Comparison of ENCODE assay signal across 10 cellular contexts in genomic region chr16:4324871-4325740, GRCh38. TPM values are rescaled to one million over a fixed set of nuclear protein-coding genes. Genes with fewer than 3 reads are reported as not detected.
DNase-seq lines count a peak whose midpoint lies in the region; ATAC-seq and TF ChIP-seq lines count a peak whose summit lies in the region.
"Had no signal": no experiment of that assay in that cellular context is flagged by ENCODE, and none has a peak within 500 bp of the region (broad histone marks: within the 10 kb centered on the region; RNA-seq: fewer than 3 reads in every experiment).

No MANE protein-coding gene starts in this region.

- POLR2A ChIA-PET in HEK293 (lab: Yijun Ruan, JAX), result interaction anchor here (0.6 kb wide), 1 partner anchor 473 kb away, joined by 3 read pairs; no protein-coding TSS in a partner anchor

- no peak for TF ChIP-seq CTCF in HEK293 (tag by site-specific recombination; IDR thresholded peaks at IDR 0.05)
- no peak for TF ChIP-seq CTCF in left lung (IDR thresholded peaks at IDR 0.05)

- peak overlapping the region; percentile 33 to 42 for H3K9ac ChIP-seq in stomach smooth muscle (ENCODE audit: low read length in 2 of 2)

- DNase-seq in SKM-1 (lab: John Stamatoyannopoulos, UW; ENCODE audit: unreplicated experiment) (peak; percentile 34), left lung (no peak), H7 (no peak), NCI-H82 treated with DMSO at 0.1 percent for 48 hours (lab: John Stamatoyannopoulos, UW; ENCODE audit: unreplicated experiment) (no peak), GF-D8 (lab: John Stamatoyannopoulos, UW) (no peak)
- DNase-seq in activated T-cell treated with anti-CD3 and anti-CD28 coated beads, Interleukin-2, amount 50 U/mL, for 4 hours, result no peak
- DNase-seq: NCI-H1694 treated with DMSO at 0.1 percent for 48 hours had no signal

- no peaks in the 10 kb centered on the region for H3K36me3 ChIP-seq in HEK293 (ENCODE audit: control insufficient read depth in 2 of 2, insufficient read depth in 1 of 2, low read length in 2 of 2)
- H3K36me3 ChIP-seq in left lung, result no peaks in the 10 kb centered on the region
- no peaks in the 10 kb centered on the region for H3K36me3 ChIP-seq in stomach smooth muscle (ENCODE audit: control insufficient read depth in 2 of 2, insufficient read depth in 2 of 2, low read length in 2 of 2)
- no peaks in the 10 kb centered on the region for H3K36me3 ChIP-seq in H7 (replicated peaks; ENCODE audit: control insufficient read depth, insufficient read depth, low read length)

- no peak overlapping the region for H3K4me3 Mint-ChIP-seq in activated T-cell treated with anti-CD3 and anti-CD28 coated beads, Interleukin-2, amount 50 U/mL, for 4 hours

- intact Hi-C loops in left lung (cut with DNase I), result no loop called here

- CTCF ChIA-PET in HEK293 (lab: Yijun Ruan, JAX), result interaction anchor here (0.7 to 0.9 kb wide), 2 partner anchors 71 to 250 kb away, joined by 3 read pairs; no protein-coding TSS in a partner anchor

- no peaks in the 10 kb centered on the region for H3K4me1 ChIP-seq in HEK293 (ENCODE audit: control insufficient read depth, insufficient read depth, low read length)
- peaks cover 59 to 90% of the 10 kb centered on the region in 2 donors for H3K4me1 ChIP-seq in left lung
- peaks cover 79% of the 10 kb centered on the region for H3K4me1 ChIP-seq in stomach smooth muscle (ENCODE audit: control insufficient read depth, insufficient read depth, low read length)

- H3K27ac ChIP-seq in HEK293 (ENCODE audit: extremely low read depth, low read depth, low read length) (no peak overlapping the region), left lung (peak overlapping the region; percentile 62 to 82), stomach smooth muscle (ENCODE audit: low read length) (peak overlapping the region; percentile 74)
- H3K27ac ChIP-seq: VCaP had no signal

- H3K27me3 Mint-ChIP-seq in activated T-cell treated with anti-CD3 and anti-CD28 coated beads, Interleukin-2, amount 50 U/mL, for 4 hours (ENCODE audit: low read depth), result no peaks in the 10 kb centered on the region

- H3K4me3 ChIP-seq in HEK293 (ENCODE audit: low read depth, low read length) (no peak overlapping the region), left lung (no peak overlapping the region), stomach smooth muscle (ENCODE audit: low read length in 2 of 2) (no peak overlapping the region), H7 (ENCODE audit: insufficient read depth, low read depth, low read length) (no peak overlapping the region)

- no peaks in the 10 kb centered on the region for H3K36me3 Mint-ChIP-seq in activated T-cell treated with anti-CD3 and anti-CD28 coated beads, Interleukin-2, amount 50 U/mL, for 4 hours (ENCODE audit: insufficient read depth)

- peaks cover 0 to 19% of the 10 kb centered on the region in 2 donors for H3K27me3 ChIP-seq in left lung
- H3K27me3 ChIP-seq in stomach smooth muscle (ENCODE audit: control insufficient read depth in 1 of 2, insufficient read depth in 2 of 2, low read length in 2 of 2), result no peaks in the 10 kb centered on the region
- H3K27me3 ChIP-seq in H7 (ENCODE audit: control insufficient read depth, insufficient read depth, low read length), result no peaks in the 10 kb centered on the region

- peaks cover 5% of the 10 kb centered on the region for H3K4me1 Mint-ChIP-seq in activated T-cell treated with anti-CD3 and anti-CD28 coated beads, Interleukin-2, amount 50 U/mL, for 4 hours (ENCODE audit: low read depth)

- no peak for ATAC-seq in left lung
- no peak for ATAC-seq in activated T-cell treated with anti-CD3 and anti-CD28 coated beads, Interleukin-2, amount 50 U/mL, for 4 hours

- no peaks in the 10 kb centered on the region for H3K9me3 ChIP-seq in HEK293 (ENCODE audit: control insufficient read depth, insufficient read depth, low read depth, low read length)
- no peaks in the 10 kb centered on the region for H3K9me3 ChIP-seq in left lung
- H3K9me3 ChIP-seq in stomach smooth muscle (ENCODE audit: control insufficient read depth in 2 of 2, low read length in 2 of 2), result no peaks in the 10 kb centered on the region

- H3K9me3 Mint-ChIP-seq in activated T-cell treated with anti-CD3 and anti-CD28 coated beads, Interleukin-2, amount 50 U/mL, for 4 hours, result no peaks in the 10 kb centered on the region

TF ChIP-seq in HEK293, 187 proteins besides CTCF, POLR2A, EP300 and RAD21:
- TF ChIP-seq ZIC2 (tag by site-specific recombination; IDR thresholded peaks at IDR 0.05) (0 out of 2 replicates have a peak, but pooled peaks have one; percentile 16), ZNF621 (tag by site-specific recombination; IDR thresholded peaks at IDR 0.05) (no peak), ZNF280C (tag by site-specific recombination; IDR thresholded peaks at IDR 0.05) (no peak), ZNF561 (tag by site-specific recombination; IDR thresholded peaks at IDR 0.05; ENCODE audit: borderline replicate concordance) (no peak)

RNA-seq across cellular contexts. Expression of gene GLIS2, which starts 9.2 kb away (rescaled TPM):
- total RNA-seq in left lung, result 10 to 100 TPM; 28.9 to 31.0 TPM
- 1.5 and 2.7 TPM in 2 replicates for total RNA-seq in H7 (2014; rRNA removed; shearing (Covaris generic))
- total RNA-seq in activated T-cell treated with anti-CD3 and anti-CD28 coated beads, Interleukin-2, amount 50 U/mL, for 4 hours, result under 1 TPM; 0.11 to 0.19 (median 0.13) TPM

RNA-seq across cellular contexts. Expression of gene PAM16, which starts 26.0 kb away (rescaled TPM):
- 10 to 100 TPM; 26.2 to 44.6 TPM for total RNA-seq in left lung
- total RNA-seq in H7 (2014; rRNA removed; shearing (Covaris generic)), result 92.3 and 115 TPM in 2 replicates
- 100 to 1,000 TPM; 112 to 131 (median 125) TPM for total RNA-seq in activated T-cell treated with anti-CD3 and anti-CD28 coated beads, Interleukin-2, amount 50 U/mL, for 4 hours

RNA-seq across cellular contexts. Expression of gene VASN, which starts 46.5 kb away (rescaled TPM):
- 10 to 100 TPM; 24.5 to 28.3 TPM for total RNA-seq in left lung
- total RNA-seq in H7 (2014; rRNA removed; shearing (Covaris generic)), result 3.7 and 4.6 TPM in 2 replicates
- total RNA-seq in activated T-cell treated with anti-CD3 and anti-CD28 coated beads, Interleukin-2, amount 50 U/mL, for 4 hours, result under 1 TPM; 0.30 to 0.46 (median 0.34) TPM

RNA-seq across cellular contexts. Expression of gene TFAP4, which starts 52.3 kb away (rescaled TPM):
- 10 to 100 TPM in 1 of 2 donors, 1 to 10 TPM in 1; 6.4 to 12.8 TPM for total RNA-seq in left lung
- total RNA-seq in H7 (2014; rRNA removed; shearing (Covaris generic)), result 34.7 and 45.0 TPM in 2 replicates
- 10 to 100 TPM; 61.3 to 77.9 (median 65.5) TPM for total RNA-seq in activated T-cell treated with anti-CD3 and anti-CD28 coated beads, Interleukin-2, amount 50 U/mL, for 4 hours
